Comparison of ENCODE assay signal across 1 cellular context in the genomic region with DNA sequence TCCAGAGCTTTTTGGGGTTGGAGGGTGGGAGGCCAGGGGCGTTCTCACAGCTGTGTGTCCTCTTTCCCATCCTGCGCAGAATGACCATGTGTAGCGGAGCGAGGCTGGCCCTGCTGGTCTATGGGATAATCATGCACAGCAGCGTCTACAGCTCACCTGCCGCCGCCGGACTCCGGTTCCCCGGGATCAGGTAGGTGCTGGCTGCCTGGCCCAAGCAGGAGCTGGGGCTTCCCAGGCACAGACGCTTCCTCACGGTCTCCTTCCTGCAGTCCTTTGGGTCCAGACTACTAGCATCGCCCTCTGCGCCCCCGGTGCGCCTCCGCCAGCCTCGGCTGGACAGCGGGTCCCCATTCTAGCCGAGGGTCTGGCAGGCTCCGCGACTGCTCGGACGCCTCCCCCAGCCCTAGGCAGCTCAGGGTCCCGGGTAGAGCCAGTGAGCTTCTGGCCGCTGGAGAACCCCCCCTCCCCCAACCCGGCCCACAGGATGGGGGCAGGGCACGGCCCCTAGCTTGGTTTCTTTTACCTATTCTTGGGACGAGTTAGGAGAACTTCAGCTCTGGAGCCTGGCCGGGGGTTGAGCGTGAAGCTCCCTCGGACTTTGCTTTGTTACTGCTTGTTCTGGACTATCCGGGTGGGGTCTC.
TF ChIP-seq lines count a peak whose summit lies in the region.

No MANE protein-coding gene starts in this region.

TF ChIP-seq in WTC11, 78 proteins besides CTCF, POLR2A, EP300 and RAD21 (continued from another document):
- TF ChIP-seq STAT6 (CRISPR knock-in tag; conservative IDR thresholded peaks at IDR 0.05; ENCODE audit: low read depth) (no peak), E2F1 (CRISPR knock-in tag; IDR thresholded peaks at IDR 0.05) (no peak), ARID4B (CRISPR knock-in tag; IDR thresholded peaks at IDR 0.05; ENCODE audit: borderline replicate concordance) (no peak), E2F5 (CRISPR knock-in tag; IDR thresholded peaks at IDR 0.05) (no peak), RORB (CRISPR knock-in tag; IDR thresholded peaks at IDR 0.05) (no peak), GTF2I (CRISPR knock-in tag; conservative IDR thresholded peaks at IDR 0.05) (no peak), NFE2L1 (CRISPR knock-in tag; IDR thresholded peaks at IDR 0.05) (no peak), TCF7 (CRISPR knock-in tag; IDR thresholded peaks at IDR 0.05; ENCODE audit: low read depth) (no peak)
- TF ChIP-seq, protein P1, sequence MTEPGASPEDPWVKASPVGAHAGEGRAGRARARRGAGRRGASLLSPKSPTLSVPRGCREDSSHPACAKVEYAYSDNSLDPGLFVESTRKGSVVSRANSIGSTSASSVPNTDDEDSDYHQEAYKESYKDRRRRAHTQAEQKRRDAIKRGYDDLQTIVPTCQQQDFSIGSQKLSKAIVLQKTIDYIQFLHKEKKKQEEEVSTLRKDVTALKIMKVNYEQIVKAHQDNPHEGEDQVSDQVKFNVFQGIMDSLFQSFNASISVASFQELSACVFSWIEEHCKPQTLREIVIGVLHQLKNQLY (CRISPR knock-in tag; IDR thresholded peaks at IDR 0.05) = no peak
TF ChIP-seq in WTC11: peak in this region for 0.
